26 cellular contexts compared by ENCODE assay signal in genomic region chr1:220563564-220563963, GRCh38. TPM values are rescaled to one million over a fixed set of nuclear protein-coding genes. Genes with fewer than 3 reads are reported as not detected.
"Had no signal": no experiment of that assay in that cellular context is flagged by ENCODE, and none has a peak within 500 bp of the region (broad histone marks: within the 10 kb centered on the region; RNA-seq: fewer than 3 reads in every experiment).

No MANE protein-coding gene starts in this region.

- DNase-seq: activated CD4-positive, alpha-beta memory T cell treated with anti-CD3 and anti-CD28 coated beads, Interleukin-2, amount 10 ng/mL, durations not matched to agents 7 days and 5 days; activated CD4-positive, alpha-beta T cell treated with anti-CD3 and anti-CD28 coated beads for 1 hour; activated CD4-positive, alpha-beta T cell treated with anti-CD3 and anti-CD28 coated beads for 4 hours; activated CD4-positive, alpha-beta T cell treated with anti-CD3 and anti-CD28 coated beads, Interleukin-2, amount 10 ng/mL, durations not matched to agents 7 days and 5 days; activated CD4-positive, alpha-beta T cell treated with anti-CD3 and anti-CD28 coated beads, Interleukin-2, amount 50 U/mL, for 4 hours; activated CD8-positive, alpha-beta memory T cell treated with anti-CD3 and anti-CD28 coated beads, Interleukin-2, amount 50 U/mL, for 48 hours; activated gamma-delta T cell; activated naive CD4-positive, alpha-beta T cell; activated naive CD4-positive, alpha-beta T cell treated with anti-CD3 and anti-CD28 coated beads, Interleukin-2, amount 10 ng/mL, durations not matched to agents 7 days and 5 days; activated T-cell treated with anti-CD3 and anti-CD28 coated beads for 4 hours; activated T-cell treated with anti-CD3 and anti-CD28 coated beads, Interleukin-2, amount 50 U/mL, for 24 hours; activated T-cell treated with anti-CD3 and anti-CD28 coated beads, Interleukin-2, amount 50 U/mL, for 72 hours; amygdala; aorta; caudate nucleus; cortex of kidney; dermis blood vessel endothelial cell; effector CD4-positive, alpha-beta T cell; effector memory CD8-positive, alpha-beta T cell; esophagus squamous epithelium; heart right ventricle; T-helper 2 cell had no signal

- H3K4me3 ChIP-seq: body of pancreas, esophagus squamous epithelium, heart right ventricle had no signal

- H3K9me3 ChIP-seq: body of pancreas, esophagus squamous epithelium, heart right ventricle had no signal

- H3K36me3 ChIP-seq: esophagus squamous epithelium, heart right ventricle had no signal

- ATAC-seq: activated T-cell treated with anti-CD3 and anti-CD28 coated beads, Interleukin-2, amount 50 U/mL, for 72 hours; body of pancreas; effector memory CD8-positive, alpha-beta T cell had no signal

- H3K9me3 Mint-ChIP-seq: activated CD4-positive, alpha-beta memory T cell treated with anti-CD3 and anti-CD28 coated beads, Interleukin-2, amount 10 ng/mL, durations not matched to agents 7 days and 5 days; activated CD4-positive, alpha-beta T cell treated with anti-CD3 and anti-CD28 coated beads, Interleukin-2, amount 10 ng/mL, durations not matched to agents 7 days and 5 days; activated naive CD4-positive, alpha-beta T cell treated with anti-CD3 and anti-CD28 coated beads, Interleukin-2, amount 10 ng/mL, durations not matched to agents 7 days and 5 days; activated T-cell treated with anti-CD3 and anti-CD28 coated beads, Interleukin-2, amount 50 U/mL, for 24 hours; activated T-cell treated with anti-CD3 and anti-CD28 coated beads, Interleukin-2, amount 50 U/mL, for 72 hours; effector memory CD8-positive, alpha-beta T cell had no signal

- H3K27ac ChIP-seq: body of pancreas, epithelial cell of prostate, esophagus squamous epithelium, heart right ventricle had no signal

- H3K27me3 ChIP-seq: body of pancreas, esophagus squamous epithelium, heart right ventricle had no signal

- H3K4me1 Mint-ChIP-seq: activated CD4-positive, alpha-beta memory T cell treated with anti-CD3 and anti-CD28 coated beads, Interleukin-2, amount 10 ng/mL, durations not matched to agents 7 days and 5 days; activated CD4-positive, alpha-beta T cell treated with anti-CD3 and anti-CD28 coated beads, Interleukin-2, amount 10 ng/mL, durations not matched to agents 7 days and 5 days; activated naive CD4-positive, alpha-beta T cell treated with anti-CD3 and anti-CD28 coated beads, Interleukin-2, amount 10 ng/mL, durations not matched to agents 7 days and 5 days had no signal

- H3K4me3 Mint-ChIP-seq: activated CD4-positive, alpha-beta memory T cell treated with anti-CD3 and anti-CD28 coated beads, Interleukin-2, amount 10 ng/mL, durations not matched to agents 7 days and 5 days; activated CD4-positive, alpha-beta T cell treated with anti-CD3 and anti-CD28 coated beads, Interleukin-2, amount 10 ng/mL, durations not matched to agents 7 days and 5 days; activated naive CD4-positive, alpha-beta T cell treated with anti-CD3 and anti-CD28 coated beads, Interleukin-2, amount 10 ng/mL, durations not matched to agents 7 days and 5 days; activated naive CD8-positive, alpha-beta T cell; activated T-cell treated with anti-CD3 and anti-CD28 coated beads, Interleukin-2, amount 50 U/mL, for 24 hours; activated T-cell treated with anti-CD3 and anti-CD28 coated beads, Interleukin-2, amount 50 U/mL, for 72 hours; effector memory CD8-positive, alpha-beta T cell had no signal

- H3K27me3 Mint-ChIP-seq: activated naive CD4-positive, alpha-beta T cell treated with anti-CD3 and anti-CD28 coated beads, Interleukin-2, amount 10 ng/mL, durations not matched to agents 7 days and 5 days had no signal

- H3K36me3 Mint-ChIP-seq: activated naive CD4-positive, alpha-beta T cell treated with anti-CD3 and anti-CD28 coated beads, Interleukin-2, amount 10 ng/mL, durations not matched to agents 7 days and 5 days; activated naive CD8-positive, alpha-beta T cell had no signal

- H3K27ac Mint-ChIP-seq: activated CD4-positive, alpha-beta memory T cell treated with anti-CD3 and anti-CD28 coated beads, Interleukin-2, amount 10 ng/mL, durations not matched to agents 7 days and 5 days; activated CD4-positive, alpha-beta T cell treated with anti-CD3 and anti-CD28 coated beads, Interleukin-2, amount 10 ng/mL, durations not matched to agents 7 days and 5 days; activated naive CD4-positive, alpha-beta T cell treated with anti-CD3 and anti-CD28 coated beads, Interleukin-2, amount 10 ng/mL, durations not matched to agents 7 days and 5 days; activated naive CD8-positive, alpha-beta T cell; activated T-cell treated with anti-CD3 and anti-CD28 coated beads, Interleukin-2, amount 50 U/mL, for 24 hours; activated T-cell treated with anti-CD3 and anti-CD28 coated beads, Interleukin-2, amount 50 U/mL, for 72 hours; effector memory CD8-positive, alpha-beta T cell had no signal

RNA-seq across cellular contexts. Expression of gene MARK1, which starts 35.6 kb away (rescaled TPM):
- total RNA-seq: activated CD4-positive, alpha-beta memory T cell treated with anti-CD3 and anti-CD28 coated beads, Interleukin-2, amount 10 ng/mL, durations not matched to agents 7 days and 5 days; activated CD4-positive, alpha-beta T cell treated with anti-CD3 and anti-CD28 coated beads, Interleukin-2, amount 10 ng/mL, durations not matched to agents 7 days and 5 days; T-helper 1 cell treated with Interleukin-12 subunit alpha and Interleukin-12 subunit beta and Interleukin-4 antibody, amounts not matched to agents 30 ng/mL and 1 ng/mL, for 36 hours had no signal
